ENCODE assay signal across 1 cellular context in the genomic region with DNA sequence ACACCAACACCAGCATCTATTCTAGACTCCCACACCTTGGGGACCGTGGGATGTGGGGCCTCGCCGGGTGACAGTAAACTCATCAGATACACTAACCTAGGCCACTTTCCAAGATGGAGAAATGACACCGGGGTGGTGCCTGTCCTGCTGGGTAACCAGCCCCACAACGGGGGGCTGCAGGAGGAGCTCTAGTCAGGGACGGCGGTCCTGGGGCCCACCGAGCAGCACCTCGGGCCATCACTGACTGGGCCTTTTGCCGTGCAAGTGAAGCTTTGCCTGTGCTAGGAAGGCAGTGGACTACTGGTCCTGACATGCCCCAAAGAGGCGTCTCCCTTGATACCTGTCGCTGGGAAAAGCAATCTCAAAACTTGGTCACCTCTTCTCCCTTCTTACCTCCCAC.
TF ChIP-seq lines count a peak whose summit lies in the region.

No MANE protein-coding gene starts in this region.

TF ChIP-seq in IMR-90, 13 proteins besides CTCF, POLR2A, EP300 and RAD21 (continued from another document):
- no peak for TF ChIP-seq NFE2L2 (IDR thresholded peaks at IDR 0.05; ENCODE audit: low read depth, low read length)
- TF ChIP-seq MAFK (IDR thresholded peaks at IDR 0.05; ENCODE audit: low read depth, low read length), result no peak
